8 cellular contexts compared by ENCODE assay signal in genomic region chr15:45022871-45023658, GRCh38. TPM values are rescaled to one million over a fixed set of nuclear protein-coding genes. Genes with fewer than 3 reads are reported as not detected.
DNase-seq lines count a peak whose midpoint lies in the region; ATAC-seq and TF ChIP-seq lines count a peak whose summit lies in the region.

SORD (plus strand) TSS chr15:45023195; CDS start chr15:45023284, 89 bp downstream.

- peaks cover 3% of the 10 kb centered on the region for H3K27me3 ChIP-seq in CD4-positive, CD25-positive, alpha-beta regulatory T cell (ENCODE audit: control insufficient read depth, insufficient read depth, low read length)
- no peaks in the 10 kb centered on the region for H3K27me3 ChIP-seq in lower lobe of right lung (ENCODE audit: low read depth)

- H3K9me3 ChIP-seq in CD4-positive, CD25-positive, alpha-beta regulatory T cell (ENCODE audit: control insufficient read depth in 2 of 2, low read length in 2 of 2), result no peaks in the 10 kb centered on the region
- H3K9me3 ChIP-seq in lower lobe of right lung, result no peaks in the 10 kb centered on the region

- H3K27me3 Mint-ChIP-seq in CD4-positive, CD25-positive, alpha-beta regulatory T cell, result peaks cover 20% of the 10 kb centered on the region
- H3K27me3 Mint-ChIP-seq in activated CD8-positive, alpha-beta T cell treated with anti-CD3 and anti-CD28 coated beads for 36 hours, result peaks cover 14% of the 10 kb centered on the region

- POLR2A ChIA-PET in activated CD8-positive, alpha-beta T cell treated with anti-CD3 and anti-CD28 coated beads for 36 hours (lab: Charles Lee), result interaction anchor here (0.8 to 0.9 kb wide), 2 partner anchors 26 to 312 kb away, joined by 3 read pairs; partner anchors contain the start of genes B2M and PATL2

- no peaks in the 10 kb centered on the region for H3K36me3 Mint-ChIP-seq in CD4-positive, CD25-positive, alpha-beta regulatory T cell
- H3K36me3 Mint-ChIP-seq in activated CD8-positive, alpha-beta T cell treated with anti-CD3 and anti-CD28 coated beads for 36 hours (ENCODE audit: low read depth), result peaks cover 6% of the 10 kb centered on the region

- intact Hi-C loops in activated CD8-positive, alpha-beta T cell treated with anti-CD3 and anti-CD28 coated beads for 36 hours (cut with micrococcal nuclease), result no loop called here
- intact Hi-C loops in lower lobe of right lung (cut with DNase I), result no loop called here

- CTCF ChIA-PET in activated CD8-positive, alpha-beta T cell treated with anti-CD3 and anti-CD28 coated beads for 36 hours (lab: Charles Lee), result interaction anchor here (2.1 kb wide), 1 partner anchor 170 kb away, joined by 8 read pairs; no protein-coding TSS in a partner anchor

- H3K27ac ChIP-seq in CD4-positive, CD25-positive, alpha-beta regulatory T cell (ENCODE audit: insufficient read depth, low read length, poor library complexity, severe bottlenecking), result no peak within 1 kb of the TSS
- peak within 1 kb of the TSS; percentile 78 for H3K27ac ChIP-seq in lower lobe of right lung

- H3K27ac Mint-ChIP-seq in CD4-positive, CD25-positive, alpha-beta regulatory T cell, result peak within 1 kb of the TSS; percentile 38 to 84 (median 74)
- H3K27ac Mint-ChIP-seq in activated CD8-positive, alpha-beta T cell treated with anti-CD3 and anti-CD28 coated beads for 36 hours, result peak within 1 kb of the TSS; percentile 75

- peaks cover 5 to 31% (median 11%) of the 10 kb centered on the region in 4 donors for H3K4me1 Mint-ChIP-seq in CD4-positive, CD25-positive, alpha-beta regulatory T cell
- H3K4me1 Mint-ChIP-seq in activated CD8-positive, alpha-beta T cell treated with anti-CD3 and anti-CD28 coated beads for 36 hours (ENCODE audit: low read depth), result peaks cover 23% of the 10 kb centered on the region

- H3K9me3 Mint-ChIP-seq in CD4-positive, CD25-positive, alpha-beta regulatory T cell, result peaks cover 0 to 2% (median 0%) of the 10 kb centered on the region in 7 donors
- H3K9me3 Mint-ChIP-seq in activated CD8-positive, alpha-beta T cell treated with anti-CD3 and anti-CD28 coated beads for 36 hours, result no peaks in the 10 kb centered on the region

- peaks cover 13% of the 10 kb centered on the region for H3K4me1 ChIP-seq in CD4-positive, CD25-positive, alpha-beta regulatory T cell (ENCODE audit: control insufficient read depth, insufficient read depth, low read length, poor library complexity, severe bottlenecking)
- H3K4me1 ChIP-seq in lower lobe of right lung, result peaks cover 16% of the 10 kb centered on the region

- TF ChIP-seq CTCF in activated CD8-positive, alpha-beta T cell treated with anti-CD3 and anti-CD28 coated beads for 36 hours (IDR thresholded peaks at IDR 0.05), result no peak
- no peak for TF ChIP-seq CTCF in lower lobe of right lung (IDR thresholded peaks at IDR 0.05)

- peak; percentile 81 to 89 (median 83) for DNase-seq in CD4-positive, CD25-positive, alpha-beta regulatory T cell
- DNase-seq in NCI-H82 treated with DMSO at 0.1 percent for 48 hours (lab: John Stamatoyannopoulos, UW; ENCODE audit: unreplicated experiment), result peak; percentile 65
- DNase-seq in activated CD8-positive, alpha-beta T cell treated with anti-CD3 and anti-CD28 coated beads for 36 hours, result peak; percentile 95
- peak; percentile 96 for DNase-seq in ecto neural progenitor cell (ENCODE audit: low spot score)
- DNase-seq in lower lobe of right lung, result peak; percentile 97
- peak; percentile 68 to 92 (median 76) for DNase-seq in stimulated activated CD4-positive, alpha-beta T cell treated with anti-CD3 and anti-CD28 coated beads, TNF-alpha, amount 100 ng/mL, for 1 hour (ENCODE audit: low read depth in 3 of 3, low spot score in 1 of 3)

- H3K36me3 ChIP-seq in CD4-positive, CD25-positive, alpha-beta regulatory T cell (ENCODE audit: control insufficient read depth, insufficient read depth, low read length), result no peaks in the 10 kb centered on the region
- no peaks in the 10 kb centered on the region for H3K36me3 ChIP-seq in lower lobe of right lung

- H3K4me3 ChIP-seq in CD4-positive, CD25-positive, alpha-beta regulatory T cell (ENCODE audit: low read depth, low read length), result peak within 1 kb of the TSS; percentile 59
- peak within 1 kb of the TSS; percentile 88 for H3K4me3 ChIP-seq in lower lobe of right lung

- ATAC-seq in CD4-positive, CD25-positive, alpha-beta regulatory T cell (ENCODE audit: low read depth in 2 of 2), result peak; percentile 96
- ATAC-seq in GM19397 (IDR thresholded peaks at IDR 0.05; ENCODE audit: unreplicated experiment), result peak; percentile 98
- peak; percentile 84 for ATAC-seq in HG03565 (IDR thresholded peaks at IDR 0.05; ENCODE audit: unreplicated experiment)
- peak; percentile 99 for ATAC-seq in activated CD8-positive, alpha-beta T cell treated with anti-CD3 and anti-CD28 coated beads for 36 hours
- ATAC-seq in lower lobe of right lung, result peak; percentile 99 to 100

- H3K4me3 Mint-ChIP-seq in CD4-positive, CD25-positive, alpha-beta regulatory T cell, result peak within 1 kb of the TSS; percentile 88 to 93 (median 90)
- H3K4me3 Mint-ChIP-seq in activated CD8-positive, alpha-beta T cell treated with anti-CD3 and anti-CD28 coated beads for 36 hours, result peak within 1 kb of the TSS; percentile 80

RNA-seq across cellular contexts. Expression of gene SORD, which starts in this region (rescaled TPM):
- 3.4 TPM for total RNA-seq in CD4-positive, CD25-positive, alpha-beta regulatory T cell
- polyA plus RNA-seq in CD4-positive, CD25-positive, alpha-beta regulatory T cell, result 10 to 100 TPM in 1 of 4 donors, 1 to 10 TPM in 3; 4.1 to 11.4 (median 6.5) TPM
- 10 to 100 TPM; 27.9 to 28.7 TPM for total RNA-seq in activated CD8-positive, alpha-beta T cell treated with anti-CD3 and anti-CD28 coated beads for 36 hours
- total RNA-seq in lower lobe of right lung, result 10.5 TPM
